ENCODE assay signal across 1 cellular context in the genomic region with DNA sequence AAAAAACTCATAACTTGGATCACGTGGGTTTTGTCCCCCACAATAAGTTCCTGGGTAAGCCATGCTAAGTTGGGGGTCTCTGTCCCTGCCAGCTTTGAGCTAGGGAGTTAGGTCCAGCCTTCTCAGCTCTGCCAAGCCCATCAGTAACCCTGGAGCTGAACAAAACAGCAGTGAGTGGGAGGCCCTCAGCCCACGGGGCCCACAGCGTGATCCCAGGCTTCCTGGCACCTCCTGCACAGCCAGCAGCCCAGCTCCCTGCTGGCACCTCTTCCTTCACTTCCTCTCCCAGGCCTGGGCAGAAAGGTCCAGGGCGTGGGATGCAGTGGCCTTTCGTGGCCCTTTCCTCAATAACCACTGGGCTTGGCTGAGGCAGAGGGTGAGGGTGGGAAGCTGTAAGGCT.
TF ChIP-seq lines count a peak whose summit lies in the region.

No MANE protein-coding gene starts in this region.

TF ChIP-seq in H1, 55 proteins besides CTCF, POLR2A, EP300 and RAD21:
- TF ChIP-seq MAFK (IDR thresholded peaks at IDR 0.05; ENCODE audit: low read depth, low read length) (no peak), SUZ12 (IDR thresholded peaks at IDR 0.05; ENCODE audit: low read length) (no peak), SAP30 (IDR thresholded peaks at IDR 0.05; ENCODE audit: insufficient read depth, insufficient replicate concordance, low read length) (no peak), SIX5 (IDR thresholded peaks at IDR 0.05; ENCODE audit: low read depth, low read length) (no peak), PHF8 (conservative IDR thresholded peaks at IDR 0.05; ENCODE audit: low read depth, low read length) (no peak), BRCA1 (IDR thresholded peaks at IDR 0.05; ENCODE audit: low read depth, low read length) (no peak), JUND (IDR thresholded peaks at IDR 0.05; ENCODE audit: low read length) (no peak), TEAD4 (IDR thresholded peaks at IDR 0.05; ENCODE audit: low read depth, low read length) (no peak), POLR2AphosphoS5 (IDR thresholded peaks at IDR 0.05; ENCODE audit: low read depth, low read length) (no peak), SP1 (IDR thresholded peaks at IDR 0.05; ENCODE audit: low read depth, low read length) (no peak), NRF1 (IDR thresholded peaks at IDR 0.05; ENCODE audit: low read depth, low read length) (no peak), EZH2 (IDR thresholded peaks at IDR 0.05; ENCODE audit: low read depth, low read length, severe bottlenecking) (no peak), JUN (IDR thresholded peaks at IDR 0.05; ENCODE audit: low read depth, low read length) (no peak), ZNF274 (IDR thresholded peaks at IDR 0.05; ENCODE audit: borderline replicate concordance, extremely low read depth, low read length) (no peak), RNF2 (IDR thresholded peaks at IDR 0.05; ENCODE audit: borderline replicate concordance, low read depth, low read length, missing control alignments, poor library complexity, severe bottlenecking) (no peak), CEBPB (IDR thresholded peaks at IDR 0.05; ENCODE audit: low read depth, low read length) (no peak), CTBP2 (IDR thresholded peaks at IDR 0.05; ENCODE audit: borderline replicate concordance, insufficient read depth, insufficient read length, low read length) (no peak), TBP (IDR thresholded peaks at IDR 0.05; ENCODE audit: low read depth, low read length) (no peak)
- TF ChIP-seq, protein P1, sequence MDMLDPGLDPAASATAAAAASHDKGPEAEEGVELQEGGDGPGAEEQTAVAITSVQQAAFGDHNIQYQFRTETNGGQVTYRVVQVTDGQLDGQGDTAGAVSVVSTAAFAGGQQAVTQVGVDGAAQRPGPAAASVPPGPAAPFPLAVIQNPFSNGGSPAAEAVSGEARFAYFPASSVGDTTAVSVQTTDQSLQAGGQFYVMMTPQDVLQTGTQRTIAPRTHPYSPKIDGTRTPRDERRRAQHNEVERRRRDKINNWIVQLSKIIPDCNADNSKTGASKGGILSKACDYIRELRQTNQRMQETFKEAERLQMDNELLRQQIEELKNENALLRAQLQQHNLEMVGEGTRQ (IDR thresholded peaks at IDR 0.05; ENCODE audit: low read length) = no peak
